24 cellular contexts compared by ENCODE assay signal in genomic region chr13:48875071-48875470, GRCh38.
"Had no signal": no experiment of that assay in that cellular context is flagged by ENCODE, and none has a peak within 500 bp of the region (broad histone marks: within the 10 kb centered on the region; RNA-seq: fewer than 3 reads in every experiment).

No MANE protein-coding gene starts in this region.

- H3K4me1 Mint-ChIP-seq: memory B cell; naive B cell; stimulated activated naive B cell treated with anti-CD40 and anti-IgM and Interleukin-4, amounts not matched to agents 10 μg/mL and 1 μg/mL and 100 μg/mL, for 72 hours had no signal

- ATAC-seq: effector memory CD8-positive, alpha-beta T cell; lower lobe of right lung; mucosa of descending colon; natural killer cell treated with Interleukin-12 subunit alpha and Interleukin-12 subunit beta and Interleukin-15 and Interleukin-18, amount 100 ng/mL, for 72 hours; right lobe of liver; stimulated activated naive B cell treated with anti-CD40 and anti-IgM and Interleukin-4, amounts not matched to agents 10 μg/mL and 1 μg/mL and 100 μg/mL, for 72 hours had no signal

- H3K4me1 ChIP-seq: lower lobe of right lung, parathyroid adenoma, right lobe of liver, tibial nerve, upper lobe of left lung had no signal

- H3K36me3 ChIP-seq: lower lobe of right lung, right lobe of liver, thoracic aorta, tibial nerve, upper lobe of left lung had no signal

- H3K9me3 ChIP-seq: lower lobe of right lung, mucosa of descending colon, right lobe of liver, thoracic aorta, tibial nerve, upper lobe of left lung had no signal

- H3K36me3 Mint-ChIP-seq: memory B cell; mesothelial cell of epicardium; naive B cell; natural killer cell treated with Interleukin-12 subunit alpha and Interleukin-12 subunit beta and Interleukin-15 and Interleukin-18, amount 100 ng/mL, for 72 hours; stimulated activated naive B cell treated with anti-CD40 and anti-IgM and Interleukin-4, amounts not matched to agents 10 μg/mL and 1 μg/mL and 100 μg/mL, for 72 hours had no signal

- H3K27me3 ChIP-seq: right lobe of liver, tibial nerve, upper lobe of left lung had no signal

- FAIRE-seq: frontal cortex, keratinocyte, small intestine, urothelium cell line had no signal

- H3K9ac ChIP-seq: parathyroid adenoma had no signal

- H3K4me3 Mint-ChIP-seq: effector memory CD8-positive, alpha-beta T cell; memory B cell; mesothelial cell of epicardium; naive B cell; natural killer cell treated with Interleukin-12 subunit alpha and Interleukin-12 subunit beta and Interleukin-15 and Interleukin-18, amount 100 ng/mL, for 72 hours; neural crest cell; stimulated activated naive B cell treated with anti-CD40 and anti-IgM and Interleukin-4, amounts not matched to agents 10 μg/mL and 1 μg/mL and 100 μg/mL, for 72 hours; stimulated activated naive CD8-positive, alpha-beta T cell treated with anti-CD3 and anti-CD28 coated beads, Interleukin-15, Interleukin-2, amounts not matched to agents 100 ng/mL and 50 ng/mL, for 24 hours had no signal

- H3K9me3 Mint-ChIP-seq: effector memory CD8-positive, alpha-beta T cell; memory B cell; mesothelial cell of epicardium; naive B cell; natural killer cell treated with Interleukin-12 subunit alpha and Interleukin-12 subunit beta and Interleukin-15 and Interleukin-18, amount 100 ng/mL, for 72 hours; neural crest cell; stimulated activated naive B cell treated with anti-CD40 and anti-IgM and Interleukin-4, amounts not matched to agents 10 μg/mL and 1 μg/mL and 100 μg/mL, for 72 hours; stimulated activated naive CD8-positive, alpha-beta T cell treated with anti-CD3 and anti-CD28 coated beads, Interleukin-15, Interleukin-2, amounts not matched to agents 100 ng/mL and 50 ng/mL, for 24 hours had no signal

- H3K4me3 ChIP-seq: lower lobe of right lung, mucosa of descending colon, right lobe of liver, thoracic aorta, tibial nerve, upper lobe of left lung had no signal

- DNase-seq: cortex of kidney; effector memory CD8-positive, alpha-beta T cell; left ventricle myocardium superior; lower lobe of right lung; mucosa of descending colon; naive B cell; right lobe of liver; small intestine; stimulated activated CD4-positive, alpha-beta T cell treated with anti-CD3 and anti-CD28 coated beads, Interleukin-15, amount 100 ng/mL, for 24 hours; stimulated activated CD4-positive, alpha-beta T cell treated with anti-CD3 and anti-CD28 coated beads, Interleukin-2, amount 100 ng/mL, for 48 hours; stimulated activated naive B cell treated with anti-CD40 and anti-IgM and Interleukin-4, amounts not matched to agents 10 μg/mL and 1 μg/mL and 100 μg/mL, for 72 hours; upper lobe of left lung had no signal

- H3K27ac Mint-ChIP-seq: effector memory CD8-positive, alpha-beta T cell; memory B cell; mesothelial cell of epicardium; naive B cell; natural killer cell treated with Interleukin-12 subunit alpha and Interleukin-12 subunit beta and Interleukin-15 and Interleukin-18, amount 100 ng/mL, for 72 hours; progenitor cell of endocrine pancreas; stimulated activated naive B cell treated with anti-CD40 and anti-IgM and Interleukin-4, amounts not matched to agents 10 μg/mL and 1 μg/mL and 100 μg/mL, for 72 hours; stimulated activated naive CD8-positive, alpha-beta T cell treated with anti-CD3 and anti-CD28 coated beads, Interleukin-15, Interleukin-2, amounts not matched to agents 100 ng/mL and 50 ng/mL, for 24 hours had no signal
